Comparison of ENCODE assay signal across 8 cellular contexts in genomic region chr12:32755051-32755653, GRCh38. TPM values are rescaled to one million over a fixed set of nuclear protein-coding genes. Genes with fewer than 3 reads are reported as not detected.
A peak's percentile ranks its signal among the peaks of the same experiment; 100 is the strongest.
DNase-seq lines count a peak whose midpoint lies in the region; ATAC-seq and TF ChIP-seq lines count a peak whose summit lies in the region.

No MANE protein-coding gene starts in this region.

- CTCF ChIA-PET in CD8-positive, alpha-beta T cell (lab: Charles Lee), result interaction anchor here (0.6 to 4.3 kb wide), 20 partner anchors 10 to 1469 kb away, joined by 3 to 67 read pairs (median 5); partner anchors contain the start of gene ALG10

- H3K4me3 ChIP-seq in CD8-positive, alpha-beta T cell (ENCODE audit: low read depth, low read length), result peak overlapping the region; percentile 80
- H3K4me3 ChIP-seq in epithelial cell of proximal tubule (ENCODE audit: low read depth, low read length) (peak overlapping the region; percentile 95), mucosa of stomach (ENCODE audit: low read length) (peak overlapping the region; percentile 96)

- peaks cover 15% of the 10 kb centered on the region for H3K4me1 ChIP-seq in CD8-positive, alpha-beta T cell (ENCODE audit: insufficient read depth, low read length)
- peaks cover 13% of the 10 kb centered on the region for H3K4me1 ChIP-seq in mucosa of stomach (ENCODE audit: control insufficient read depth, insufficient read depth, low read length)

- peak overlapping the region; percentile 84 for H3K27ac ChIP-seq in CD8-positive, alpha-beta T cell (ENCODE audit: low read depth, low read length)

- H3K9me3 Mint-ChIP-seq in CD8-positive, alpha-beta T cell, result no peaks in the 10 kb centered on the region

- no peaks in the 10 kb centered on the region for H3K27me3 Mint-ChIP-seq in CD8-positive, alpha-beta T cell (ENCODE audit: low read depth)

- H3K9me3 ChIP-seq in CD8-positive, alpha-beta T cell (ENCODE audit: low read length), result no peaks in the 10 kb centered on the region
- no peaks in the 10 kb centered on the region for H3K9me3 ChIP-seq in mucosa of stomach (ENCODE audit: control insufficient read depth, low read length)

- H3K9ac ChIP-seq in mucosa of stomach (ENCODE audit: low read length), result peak overlapping the region; percentile 85

- DNase-seq in CD8-positive, alpha-beta T cell, result peak; percentile 42 to 75 (median 56)
- peak; percentile 68 to 78 for DNase-seq in NOMO-1 (lab: John Stamatoyannopoulos, UW; ENCODE audit: unreplicated experiment in 2 of 2)
- peak; percentile 84 for DNase-seq in activated CD8-positive, alpha-beta memory T cell treated with anti-CD3 and anti-CD28 coated beads, Interleukin-2, amount 50 U/mL, for 48 hours
- DNase-seq in epithelial cell of proximal tubule (ENCODE audit: low read depth), result peak; percentile 58
- peak; percentile 82 for DNase-seq in stimulated activated CD8-positive, alpha-beta memory T cell treated with anti-CD3 and anti-CD28 coated beads, Interleukin-4, amount 100 ng/mL, for 48 hours

- peak overlapping the region; percentile 88 for H3K4me3 Mint-ChIP-seq in CD8-positive, alpha-beta T cell

- H3K36me3 Mint-ChIP-seq in CD8-positive, alpha-beta T cell, result peaks cover 39% of the 10 kb centered on the region

- peak overlapping the region; percentile 94 for H3K27ac Mint-ChIP-seq in CD8-positive, alpha-beta T cell

- peaks cover 18% of the 10 kb centered on the region for H3K36me3 ChIP-seq in CD8-positive, alpha-beta T cell (ENCODE audit: insufficient read depth, low read length)
- H3K36me3 ChIP-seq in mucosa of stomach (ENCODE audit: control insufficient read depth, insufficient read depth, low read length), result peaks cover 7% of the 10 kb centered on the region

- POLR2A ChIA-PET in CD8-positive, alpha-beta T cell (lab: Charles Lee), result interaction anchor here (0.6 to 3.0 kb wide), 8 partner anchors 13 to 1429 kb away, joined by 3 to 22 read pairs (median 4); partner anchors contain the start of genes ALG10, DNM1L and SINHCAF

- TF ChIP-seq CTCF in CD8-positive, alpha-beta T cell (IDR thresholded peaks at IDR 0.05), result peak; percentile 45
- peak; percentile 72 for TF ChIP-seq CTCF in epithelial cell of proximal tubule (conservative IDR thresholded peaks at IDR 0.05; ENCODE audit: low read depth, low read length)

- intact Hi-C loops in CD8-positive, alpha-beta T cell (cut with DNase I, micrococcal nuclease), result loop anchor here (1.0 to 10.0 kb wide), 10 partner anchors 76 to 1680 kb away; partner anchors contain the start of genes ALG10 (in 2 of the 2), ETFBKMT (in 2 of the 2), DDX11 (in 1 of the 2) and DNM1L (in 1 of the 2)

- peaks cover 21% of the 10 kb centered on the region for H3K4me1 Mint-ChIP-seq in CD8-positive, alpha-beta T cell (ENCODE audit: low read depth)

- ATAC-seq in CD8-positive, alpha-beta T cell, result peak; percentile 68
- ATAC-seq in GM19452 (IDR thresholded peaks at IDR 0.05; ENCODE audit: unreplicated experiment) (peak; percentile 56), HG03571 (IDR thresholded peaks at IDR 0.05; ENCODE audit: unreplicated experiment) (peak; percentile 68)

- no peaks in the 10 kb centered on the region for H3K27me3 ChIP-seq in CD8-positive, alpha-beta T cell (ENCODE audit: insufficient read depth, low read length)
- no peaks in the 10 kb centered on the region for H3K27me3 ChIP-seq in mucosa of stomach (ENCODE audit: control insufficient read depth, insufficient read depth, low read length)

RNA-seq across cellular contexts. Expression of gene YARS2, which starts 0.5 kb away (rescaled TPM):
- 10 to 100 TPM; 12.9 to 13.3 TPM for total RNA-seq in CD8-positive, alpha-beta T cell
- total RNA-seq in epithelial cell of proximal tubule, result 37.5 and 65.4 TPM in 2 replicates

Comparison
In these comparisons a context has a peak if more than half of its experiments do, and no peak if none do; other contexts are left out.
1. Peak in every context shown above with its lines: DNase-seq, ATAC-seq, H3K4me3 ChIP-seq and H3K27ac ChIP-seq.